In the genomic region with DNA sequence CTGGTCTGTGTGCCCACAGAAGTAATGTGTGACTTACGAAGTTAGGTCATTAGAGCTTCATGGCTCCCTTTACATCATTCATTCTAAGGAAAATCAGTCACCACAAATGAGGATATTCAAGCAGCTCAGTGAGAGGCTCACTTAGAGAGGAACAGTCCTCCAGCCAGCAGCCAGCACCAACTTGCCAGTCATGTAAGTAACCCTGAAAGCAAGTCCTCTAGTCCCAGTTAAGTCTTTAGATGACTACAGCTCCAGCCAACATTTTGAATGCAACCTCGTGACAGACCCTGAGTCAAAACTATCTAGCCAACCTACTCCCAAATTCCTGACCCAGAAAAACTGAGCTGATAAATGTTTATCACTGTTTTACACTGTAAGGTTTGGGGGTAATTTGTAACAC, we compare ENCODE assay signal across 23 cellular contexts.
DNase-seq lines count a peak whose midpoint lies in the region; ATAC-seq, FAIRE-seq and TF ChIP-seq lines count a peak whose summit lies in the region.
"Had no signal": no experiment of that assay in that cellular context is flagged by ENCODE, and none has a peak within 500 bp of the region (broad histone marks: within the 10 kb centered on the region; RNA-seq: fewer than 3 reads in every experiment).

No MANE protein-coding gene starts in this region.

- no peaks in the 10 kb centered on the region for H3K9me3 ChIP-seq in left lung
- H3K9me3 ChIP-seq: A549, upper lobe of left lung had no signal

- H3K4me1 ChIP-seq in left lung = no peaks in the 10 kb centered on the region
- H3K4me1 ChIP-seq: A549, upper lobe of left lung had no signal

- H3K36me3 Mint-ChIP-seq in activated CD4-positive, alpha-beta T cell treated with anti-CD3 and anti-CD28 coated beads, Interleukin-2, amount 10 ng/mL, durations not matched to agents 7 days and 5 days (ENCODE audit: low read depth) = peaks cover 3% of the 10 kb centered on the region
- no peaks in the 10 kb centered on the region for H3K36me3 Mint-ChIP-seq in activated T-cell treated with anti-CD3 and anti-CD28 coated beads, Interleukin-2, amount 50 U/mL, for 72 hours (ENCODE audit: insufficient read depth in 2 of 2)
- no peaks in the 10 kb centered on the region for H3K36me3 Mint-ChIP-seq in MCF 10A (ENCODE audit: insufficient read depth, unreplicated experiment)
- H3K36me3 Mint-ChIP-seq in naive thymus-derived CD8-positive, alpha-beta T cell = peaks cover 0 to 2% (median 0%) of the 10 kb centered on the region in 3 donors

- no peaks in the 10 kb centered on the region for H3K36me3 ChIP-seq in left lung
- H3K36me3 ChIP-seq: heart left ventricle, upper lobe of left lung had no signal

- peak; percentile 31 for DNase-seq in activated CD4-positive, alpha-beta T cell treated with anti-CD3 and anti-CD28 coated beads for 48 hours
- no peak for DNase-seq in activated CD4-positive, alpha-beta T cell treated with anti-CD3 and anti-CD28 coated beads, Interleukin-2, amount 10 ng/mL, durations not matched to agents 7 days and 5 days
- DNase-seq in GM19239 (ENCODE audit: insufficient read length, low spot score) = no peak
- DNase-seq in activated T-cell treated with anti-CD3 and anti-CD28 coated beads, Interleukin-2, amount 50 U/mL, for 72 hours = no peak
- DNase-seq in left lung = no peak
- DNase-seq in MCF 10A (ENCODE audit: unreplicated experiment) = no peak
- no peak for DNase-seq in naive thymus-derived CD8-positive, alpha-beta T cell
- DNase-seq in nucleus accumbens (lab: John Stamatoyannopoulos, UW) = no peak
- DNase-seq: activated gamma-delta T cell treated with Interleukin-2 at 50 U/mL for 16 hours; CD4-positive, alpha-beta T cell; HCEC 1CT; heart left ventricle; islet precursor cell; KG1; NCI-H1417; NCI-H226; SHP77; upper lobe of left lung had no signal

- H3K27ac Mint-ChIP-seq in activated CD4-positive, alpha-beta T cell treated with anti-CD3 and anti-CD28 coated beads, Interleukin-2, amount 10 ng/mL, durations not matched to agents 7 days and 5 days = no peak overlapping the region
- H3K27ac Mint-ChIP-seq in activated T-cell treated with anti-CD3 and anti-CD28 coated beads, Interleukin-2, amount 50 U/mL, for 72 hours = no peak overlapping the region
- H3K27ac Mint-ChIP-seq in MCF 10A (ENCODE audit: low read depth, unreplicated experiment) = no peak overlapping the region
- peak overlapping the region in 2 of 10 donors; percentile 8 to 42 for H3K27ac Mint-ChIP-seq in naive thymus-derived CD8-positive, alpha-beta T cell
- H3K27ac Mint-ChIP-seq: CD4-positive, alpha-beta T cell; mesothelial cell of epicardium had no signal

- no peaks in the 10 kb centered on the region for H3K27me3 Mint-ChIP-seq in activated CD4-positive, alpha-beta T cell treated with anti-CD3 and anti-CD28 coated beads, Interleukin-2, amount 10 ng/mL, durations not matched to agents 7 days and 5 days
- no peaks in the 10 kb centered on the region for H3K27me3 Mint-ChIP-seq in activated T-cell treated with anti-CD3 and anti-CD28 coated beads, Interleukin-2, amount 50 U/mL, for 72 hours (ENCODE audit: low read depth)
- H3K27me3 Mint-ChIP-seq in MCF 10A (ENCODE audit: insufficient read depth, unreplicated experiment) = no peaks in the 10 kb centered on the region
- no peaks in the 10 kb centered on the region for H3K27me3 Mint-ChIP-seq in naive thymus-derived CD8-positive, alpha-beta T cell
- H3K27me3 Mint-ChIP-seq: CD4-positive, alpha-beta T cell had no signal

- no peaks in the 10 kb centered on the region for H3K27me3 ChIP-seq in left lung
- H3K27me3 ChIP-seq: heart left ventricle, upper lobe of left lung had no signal

- peak; percentile 18 for FAIRE-seq in GM19239 (lab: Jason Lieb, UNC)
- FAIRE-seq: A549 had no signal

- H3K4me1 Mint-ChIP-seq in activated CD4-positive, alpha-beta T cell treated with anti-CD3 and anti-CD28 coated beads, Interleukin-2, amount 10 ng/mL, durations not matched to agents 7 days and 5 days = peaks cover 25% of the 10 kb centered on the region
- peaks cover 69% of the 10 kb centered on the region for H3K4me1 Mint-ChIP-seq in activated T-cell treated with anti-CD3 and anti-CD28 coated beads, Interleukin-2, amount 50 U/mL, for 72 hours (ENCODE audit: low read depth)
- H3K4me1 Mint-ChIP-seq in MCF 10A (ENCODE audit: insufficient read depth, unreplicated experiment) = peaks cover 13% of the 10 kb centered on the region
- peaks cover 21 to 68% (median 55%) of the 10 kb centered on the region in 4 donors for H3K4me1 Mint-ChIP-seq in naive thymus-derived CD8-positive, alpha-beta T cell

- H3K4me3 Mint-ChIP-seq in activated CD4-positive, alpha-beta T cell treated with anti-CD3 and anti-CD28 coated beads, Interleukin-2, amount 10 ng/mL, durations not matched to agents 7 days and 5 days = no peak overlapping the region
- H3K4me3 Mint-ChIP-seq in activated T-cell treated with anti-CD3 and anti-CD28 coated beads, Interleukin-2, amount 50 U/mL, for 72 hours = peak overlapping the region in 1 of 2 donors; percentile 35
- H3K4me3 Mint-ChIP-seq in MCF 10A (ENCODE audit: unreplicated experiment) = no peak overlapping the region
- H3K4me3 Mint-ChIP-seq in naive thymus-derived CD8-positive, alpha-beta T cell = no peak overlapping the region
- H3K4me3 Mint-ChIP-seq: CD4-positive, alpha-beta T cell; mesothelial cell of epicardium had no signal

- BruUV-seq in MCF 10A (replicated peaks; lab: Mats Ljungman, UMichigan) = no TSS peak

- H3K4me3 ChIP-seq in left lung = no peak overlapping the region
- H3K4me3 ChIP-seq: A549, coronary artery, heart left ventricle, upper lobe of left lung had no signal

- peak; percentile 71 to 93 for ATAC-seq in activated T-cell treated with anti-CD3 and anti-CD28 coated beads, Interleukin-2, amount 50 U/mL, for 72 hours (replicated peaks in 1 of 2)
- ATAC-seq in left lung = peak; percentile 84
- ATAC-seq in naive thymus-derived CD8-positive, alpha-beta T cell = no peak
- ATAC-seq: A549, heart left ventricle, sciatic nerve had no signal

- intact Hi-C loops in left lung (cut with DNase I) = no loop called here
- intact Hi-C loops in MCF 10A (cut with micrococcal nuclease) = no loop called here

- CTCF ChIA-PET in activated CD4-positive, alpha-beta T cell treated with anti-CD3 and anti-CD28 coated beads, Interleukin-2, amount 10 ng/mL, durations not matched to agents 7 days and 5 days (lab: Charles Lee) = no interaction called here
- CTCF ChIA-PET in MCF 10A (lab: Yijun Ruan, JAX) = interaction anchor here (2.3 kb wide), 1 partner anchor 16 kb away, joined by 11 read pairs; no protein-coding TSS in a partner anchor

- no peaks in the 10 kb centered on the region for H3K9me3 Mint-ChIP-seq in activated CD4-positive, alpha-beta T cell treated with anti-CD3 and anti-CD28 coated beads, Interleukin-2, amount 10 ng/mL, durations not matched to agents 7 days and 5 days
- H3K9me3 Mint-ChIP-seq in activated T-cell treated with anti-CD3 and anti-CD28 coated beads, Interleukin-2, amount 50 U/mL, for 72 hours = no peaks in the 10 kb centered on the region
- H3K9me3 Mint-ChIP-seq in MCF 10A (ENCODE audit: unreplicated experiment) = no peaks in the 10 kb centered on the region
- no peaks in the 10 kb centered on the region for H3K9me3 Mint-ChIP-seq in naive thymus-derived CD8-positive, alpha-beta T cell
- H3K9me3 Mint-ChIP-seq: CD4-positive, alpha-beta T cell; mesothelial cell of epicardium had no signal

- TF ChIP-seq CTCF in left lung (IDR thresholded peaks at IDR 0.05) (no peak), MCF 10A (IDR thresholded peaks at IDR 0.05; ENCODE audit: unreplicated experiment) (no peak)

- no peak overlapping the region for H3K27ac ChIP-seq in left lung
- H3K27ac ChIP-seq: A549, coronary artery, heart left ventricle, HL-60, upper lobe of left lung had no signal

- POLR2A ChIA-PET in activated CD4-positive, alpha-beta T cell treated with anti-CD3 and anti-CD28 coated beads, Interleukin-2, amount 10 ng/mL, durations not matched to agents 7 days and 5 days (lab: Charles Lee) = interaction anchor here (0.5 kb wide), 1 partner anchor 291 kb away, joined by 3 read pairs; no protein-coding TSS in a partner anchor
- POLR2A ChIA-PET in MCF 10A (lab: Yijun Ruan, JAX) = interaction anchor here (1.7 kb wide), 1 partner anchor 17 kb away, joined by 4 read pairs; no protein-coding TSS in a partner anchor
- POLR2A ChIA-PET in naive thymus-derived CD8-positive, alpha-beta T cell (lab: Charles Lee) = interaction anchor here (0.6 kb wide), 1 partner anchor 22 kb away, joined by 3 read pairs; no protein-coding TSS in a partner anchor

Comparison
In these comparisons a context has a peak if more than half of its experiments do, and no peak if none do; other contexts are left out.
1. ATAC-seq: peak in activated T-cell treated with anti-CD3 and anti-CD28 coated beads, Interleukin-2, amount 50 U/mL, for 72 hours (2 of 2) and left lung (single experiment); none in naive thymus-derived CD8-positive, alpha-beta T cell (0 of 2).